19 cellular contexts compared by ENCODE assay signal in genomic region chr22:17712441-17712840, GRCh38.
DNase-seq lines count a peak whose midpoint lies in the region; ATAC-seq and TF ChIP-seq lines count a peak whose summit lies in the region.
"Had no signal": no experiment of that assay in that cellular context is flagged by ENCODE, and none has a peak within 500 bp of the region (broad histone marks: within the 10 kb centered on the region; RNA-seq: fewer than 3 reads in every experiment).

No MANE protein-coding gene starts in this region.

- ATAC-seq in foreskin keratinocyte: peak; percentile 52
- ATAC-seq: activated T-helper 17 cell treated with anti-CD3 and anti-CD28 coated beads, Interleukin-2, amount 50 U/mL, for 72 hours; heart right ventricle had no signal

- peaks cover 5% of the 10 kb centered on the region for H3K36me3 Mint-ChIP-seq in chondrocyte (ENCODE audit: low read depth)

- no peaks in the 10 kb centered on the region for H3K9me3 ChIP-seq in adrenal gland (replicated peaks in 1 of 3)
- H3K9me3 ChIP-seq: heart right ventricle, uterus had no signal

- H3K27ac Mint-ChIP-seq in chondrocyte (ENCODE audit: unreplicated experiment): peak overlapping the region; percentile 67
- H3K27ac Mint-ChIP-seq: activated T-helper 17 cell treated with anti-CD3 and anti-CD28 coated beads, Interleukin-2, amount 50 U/mL, for 72 hours had no signal

- peak; percentile 33 for DNase-seq in EH (ENCODE audit: low read depth)
- peak; percentile 58 for DNase-seq in NCI-H82 (lab: John Stamatoyannopoulos, UW)
- DNase-seq in chondrocyte (ENCODE audit: low spot score): no peak
- DNase-seq in foreskin keratinocyte: peak; percentile 6 to 41
- no peak for DNase-seq in H7
- no peak for DNase-seq in adrenal gland
- DNase-seq in GM13977 (ENCODE audit: low spot score): no peak
- DNase-seq in erythroblast (lab: John Stamatoyannopoulos, UW): no peak
- DNase-seq: heart right ventricle; KBM-7; mammary epithelial cell; NCI-H1092; NCI-H69; stimulated activated CD4-positive, alpha-beta T cell treated with anti-CD3 and anti-CD28 coated beads, Interleukin-4, amount 100 ng/mL, for 1 hour; T-helper 9 cell; uterus had no signal

- H3K9me3 Mint-ChIP-seq in chondrocyte (ENCODE audit: low read depth): no peaks in the 10 kb centered on the region
- H3K9me3 Mint-ChIP-seq: activated T-helper 17 cell treated with anti-CD3 and anti-CD28 coated beads, Interleukin-2, amount 50 U/mL, for 72 hours had no signal

- peaks cover 52% of the 10 kb centered on the region for H3K4me1 Mint-ChIP-seq in chondrocyte (ENCODE audit: low read depth)
- H3K4me1 Mint-ChIP-seq: activated T-helper 17 cell treated with anti-CD3 and anti-CD28 coated beads, Interleukin-2, amount 50 U/mL, for 72 hours had no signal

- in situ Hi-C loops in GM13977 (cut with MboI; ENCODE audit: low pct_unique_long_range_greater_than_20kb, low sequenced_read_pairs, unreplicated experiment): no loop called here

- intact Hi-C loops in adrenal gland (cut with DNase I): no loop called here

- H3K4me3 Mint-ChIP-seq in chondrocyte (ENCODE audit: unreplicated experiment): no peak overlapping the region
- H3K4me3 Mint-ChIP-seq: activated T-helper 17 cell treated with anti-CD3 and anti-CD28 coated beads, Interleukin-2, amount 50 U/mL, for 72 hours had no signal

- TF ChIP-seq POLR2A in adrenal gland (IDR thresholded peaks at IDR 0.05) (no peak), erythroblast (IDR thresholded peaks at IDR 0.05; ENCODE audit: low read length) (no peak)

- H3K4me3 ChIP-seq in H7 (ENCODE audit: insufficient read depth, low read depth, low read length) (no peak overlapping the region), adrenal gland (no peak overlapping the region)
- H3K4me3 ChIP-seq: heart right ventricle, skin epidermis, uterus had no signal

- H3K27ac ChIP-seq in foreskin keratinocyte (peak overlapping the region; percentile 0), adrenal gland (peak overlapping the region in 1 of 5 donors; percentile 1)
- H3K27ac ChIP-seq: heart right ventricle, parathyroid adenoma, skin epidermis, uterus had no signal

- H3K27me3 ChIP-seq in foreskin keratinocyte (no peaks in the 10 kb centered on the region), H7 (ENCODE audit: control insufficient read depth, insufficient read depth, low read length) (no peaks in the 10 kb centered on the region), adrenal gland (no peaks in the 10 kb centered on the region)
- H3K27me3 ChIP-seq: heart right ventricle, uterus had no signal

- no peaks in the 10 kb centered on the region for H3K27me3 Mint-ChIP-seq in chondrocyte (ENCODE audit: low read depth)
- H3K27me3 Mint-ChIP-seq: activated T-helper 17 cell treated with anti-CD3 and anti-CD28 coated beads, Interleukin-2, amount 50 U/mL, for 72 hours had no signal

- 52 to 65% (median 59%) methylated on average over 2 of the region's 2 CpGs for WGBS in adrenal gland, 4 donors

- no peaks in the 10 kb centered on the region for H3K36me3 ChIP-seq in H7 (replicated peaks; ENCODE audit: control insufficient read depth, insufficient read depth, low read length)
- H3K36me3 ChIP-seq in adrenal gland (replicated peaks in 1 of 2): no peaks in the 10 kb centered on the region
- H3K36me3 ChIP-seq: uterus had no signal

- peaks cover 11% of the 10 kb centered on the region for H3K4me1 ChIP-seq in foreskin keratinocyte
- peaks cover 7 to 33% of the 10 kb centered on the region in 2 donors for H3K4me1 ChIP-seq in adrenal gland (replicated peaks in 1 of 2)
- H3K4me1 ChIP-seq: parathyroid adenoma, uterus had no signal

- TF ChIP-seq CTCF in chondrocyte (IDR thresholded peaks at IDR 0.05) (no peak), foreskin keratinocyte (conservative IDR thresholded peaks at IDR 0.05) (no peak), adrenal gland (IDR thresholded peaks at IDR 0.05) (no peak), GM13977 (IDR thresholded peaks at IDR 0.05; ENCODE audit: extremely low read depth, insufficient read depth, missing control alignments) (no peak)

Comparison
In these comparisons a context has a peak if more than half of its experiments do, and no peak if none do; other contexts are left out.
1. DNase-seq: peak in EH (single experiment), NCI-H82 (single experiment) and foreskin keratinocyte (2 of 2); none in chondrocyte (single experiment), H7 (single experiment), adrenal gland (0 of 7), GM13977 (single experiment) and erythroblast (0 of 2).